Comparison of ENCODE assay signal across 15 cellular contexts in the genomic region with DNA sequence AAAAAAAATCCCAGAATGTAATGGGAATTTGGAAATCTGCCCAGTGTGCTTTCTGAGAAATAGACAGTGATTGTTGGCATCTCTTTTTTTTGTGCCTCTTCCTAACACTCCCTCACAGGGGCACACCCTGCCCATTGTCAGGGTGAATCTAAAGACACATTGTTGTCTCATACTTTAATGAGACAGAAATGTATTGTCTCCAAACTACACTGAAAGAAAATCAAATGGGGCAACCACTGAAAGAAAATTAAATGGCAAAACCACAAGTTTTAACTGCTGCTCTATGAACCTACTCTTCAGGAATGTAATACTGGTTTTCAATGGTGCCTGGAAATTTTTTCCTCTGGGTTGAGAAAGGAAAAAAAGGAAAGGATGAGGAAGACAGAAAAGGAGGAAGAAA. TPM values are rescaled to one million over a fixed set of nuclear protein-coding genes. Genes with fewer than 3 reads are reported as not detected.
DNase-seq lines count a peak whose midpoint lies in the region; ATAC-seq and TF ChIP-seq lines count a peak whose summit lies in the region.
"Had no signal": no experiment of that assay in that cellular context is flagged by ENCODE, and none has a peak within 500 bp of the region (broad histone marks: within the 10 kb centered on the region; RNA-seq: fewer than 3 reads in every experiment).

No MANE protein-coding gene starts in this region.

- no peak overlapping the region for H3K4me3 ChIP-seq in AG10803 (ENCODE audit: low read length)
- H3K4me3 ChIP-seq in sigmoid colon: no peak overlapping the region
- H3K4me3 ChIP-seq: BLaER1 had no signal

- DNase-seq in AG10803 (ENCODE audit: low read depth) (peak; percentile 79), astrocyte of the hippocampus (ENCODE audit: low read depth, low spot score) (peak; percentile 75), kidney glomerular epithelial cell (lab: John Stamatoyannopoulos, UW) (peak; percentile 83), sigmoid colon (no peak), substantia nigra (lab: John Stamatoyannopoulos, UW) (no peak)
- DNase-seq: activated CD4-positive, alpha-beta T cell treated with anti-CD3 and anti-CD28 coated beads for 1 hour; activated T-cell treated with anti-CD3 and anti-CD28 coated beads, Interleukin-2, amount 50 U/mL, for 48 hours; naive thymus-derived CD8-positive, alpha-beta T cell; NCI-H510A; small intestine had no signal

- H3K4me1 ChIP-seq in sigmoid colon: peaks cover 0 to 25% (median 9%) of the 10 kb centered on the region in 4 donors
- H3K4me1 ChIP-seq: BLaER1 had no signal

- no peaks in the 10 kb centered on the region for H3K27me3 ChIP-seq in sigmoid colon
- H3K27me3 ChIP-seq: BLaER1 had no signal

- no peak for TF ChIP-seq POLR2A in sigmoid colon (IDR thresholded peaks at IDR 0.05)

- ATAC-seq in HG03354 (IDR thresholded peaks at IDR 0.05; ENCODE audit: poor library complexity, severe bottlenecking, unreplicated experiment): no peak
- ATAC-seq in HG02798 (IDR thresholded peaks at IDR 0.05; ENCODE audit: poor library complexity, unreplicated experiment): no peak
- ATAC-seq: esophagus mucosa; naive thymus-derived CD8-positive, alpha-beta T cell had no signal

- no peak for TF ChIP-seq RAD21 in Ishikawa (IDR thresholded peaks at IDR 0.05; ENCODE audit: low read depth)

- TF ChIP-seq EP300 in Ishikawa (IDR thresholded peaks at IDR 0.05; ENCODE audit: borderline replicate concordance) (no peak), sigmoid colon (IDR thresholded peaks at IDR 0.05) (no peak)

- no peak for TF ChIP-seq CTCF in AG10803 (conservative IDR thresholded peaks at IDR 0.05; ENCODE audit: low read length)
- TF ChIP-seq CTCF in sigmoid colon (IDR thresholded peaks at IDR 0.05): no peak

- no peak overlapping the region for H3K27ac ChIP-seq in sigmoid colon
- H3K27ac ChIP-seq in substantia nigra (ENCODE audit: low read depth, low read length, poor library complexity, severe bottlenecking): no peak overlapping the region
- H3K27ac ChIP-seq: BLaER1 had no signal

- no peaks in the 10 kb centered on the region for H3K9me3 ChIP-seq in sigmoid colon
- H3K9me3 ChIP-seq: BLaER1 had no signal

- no peaks in the 10 kb centered on the region for H3K36me3 ChIP-seq in sigmoid colon
- H3K36me3 ChIP-seq: BLaER1 had no signal

- intact Hi-C loops in sigmoid colon (cut with DNase I): no loop called here

TF ChIP-seq in Ishikawa, 13 proteins besides CTCF, POLR2A, EP300 and RAD21:
- TF ChIP-seq YY1 (IDR thresholded peaks at IDR 0.05; ENCODE audit: low read depth): no peak
- TF ChIP-seq TCF12 (IDR thresholded peaks at IDR 0.05; ENCODE audit: low read depth): 0 out of 2 replicates have a peak, but pooled peaks have one; percentile 23
- TF ChIP-seq, protein P1, sequence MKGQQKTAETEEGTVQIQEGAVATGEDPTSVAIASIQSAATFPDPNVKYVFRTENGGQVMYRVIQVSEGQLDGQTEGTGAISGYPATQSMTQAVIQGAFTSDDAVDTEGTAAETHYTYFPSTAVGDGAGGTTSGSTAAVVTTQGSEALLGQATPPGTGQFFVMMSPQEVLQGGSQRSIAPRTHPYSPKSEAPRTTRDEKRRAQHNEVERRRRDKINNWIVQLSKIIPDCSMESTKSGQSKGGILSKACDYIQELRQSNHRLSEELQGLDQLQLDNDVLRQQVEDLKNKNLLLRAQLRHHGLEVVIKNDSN (IDR thresholded peaks at IDR 0.05): no peak
- peak; percentile 9; the same call in 1 of the 2 replicates for TF ChIP-seq TEAD4 (IDR thresholded peaks at IDR 0.05)
- no peak for TF ChIP-seq TAF1 (IDR thresholded peaks at IDR 0.05; ENCODE audit: low read depth)
- 0 out of 2 replicates have a peak, but pooled peaks have one; percentile 17 for TF ChIP-seq NFIC (IDR thresholded peaks at IDR 0.05)
- TF ChIP-seq FOXM1 (IDR thresholded peaks at IDR 0.05; ENCODE audit: borderline replicate concordance, low read depth): peak; percentile 14; the same call in 1 of the 2 replicates
- TF ChIP-seq CEBPB (IDR thresholded peaks at IDR 0.05): no peak
TF ChIP-seq in Ishikawa: peak in this region for 4.

RNA-seq across cellular contexts. Expression of a gene that starts 43.2 kb away (rescaled TPM):
- total RNA-seq in sigmoid colon: 100 to 1,000 TPM in 2 of 4 donors, 10 to 100 TPM in 2; 87.1 to 139 (median 111) TPM
- polyA plus RNA-seq in sigmoid colon: 10 to 100 TPM; 15.0 to 27.1 (median 23.6) TPM

Comparison
In these comparisons a context has a peak if more than half of its experiments do, and no peak if none do; other contexts are left out.
1. DNase-seq: peak in AG10803 (single experiment), astrocyte of the hippocampus (single experiment) and kidney glomerular epithelial cell (single experiment); none in sigmoid colon (single experiment) and substantia nigra (0 of 49).